In genomic region chr19:1275260-1275975, GRCh38 we compare ENCODE assay signal across 8 cellular contexts. TPM values are rescaled to one million over a fixed set of nuclear protein-coding genes. Genes with fewer than 3 reads are reported as not detected.
A peak's percentile ranks its signal among the peaks of the same experiment; 100 is the strongest.
DNase-seq lines count a peak whose midpoint lies in the region; ATAC-seq and TF ChIP-seq lines count a peak whose summit lies in the region.

Gene FAM174C, plus strand, starts transcription at chr19:1275530. Its CDS starts 20 bp downstream, at chr19:1275550.

- peak within 1 kb of the TSS; percentile 86 for H3K4me3 Mint-ChIP-seq in activated naive CD4-positive, alpha-beta T cell treated with anti-CD3 and anti-CD28 coated beads, Interleukin-2, amount 50 U/mL, for 24 hours

- TF ChIP-seq CTCF in osteoblast (IDR thresholded peaks at IDR 0.05; ENCODE audit: extremely low read depth, low read depth, low read length): no peak
- TF ChIP-seq CTCF in testis (IDR thresholded peaks at IDR 0.05): no peak

- intact Hi-C loops in testis (cut with DNase I; ENCODE audit: low total_unique reads): no loop called here

- peak within 1 kb of the TSS; percentile 47 for H2AFZ ChIP-seq in osteoblast (ENCODE audit: low read length)

- H3K9me3 ChIP-seq in osteoblast (ENCODE audit: low read depth, low read length): no peaks in the 10 kb centered on the region
- no peaks in the 10 kb centered on the region for H3K9me3 ChIP-seq in testis

- no peaks in the 10 kb centered on the region for H3K27me3 ChIP-seq in osteoblast (ENCODE audit: insufficient read depth, low read length)
- no peaks in the 10 kb centered on the region for H3K27me3 ChIP-seq in testis

- H3K36me3 ChIP-seq in osteoblast (ENCODE audit: insufficient read depth, low read length) (peaks cover 68% of the 10 kb centered on the region), testis (ENCODE audit: low read depth, missing control alignments) (no peaks in the 10 kb centered on the region)

- H3K36me3 Mint-ChIP-seq in activated naive CD4-positive, alpha-beta T cell treated with anti-CD3 and anti-CD28 coated beads, Interleukin-2, amount 50 U/mL, for 24 hours: peaks cover 28% of the 10 kb centered on the region

- H3K27ac ChIP-seq in osteoblast (ENCODE audit: low read depth, low read length): peak within 1 kb of the TSS; percentile 86
- H3K27ac ChIP-seq in testis: peak within 1 kb of the TSS; percentile 93 to 99

- H3K4me1 ChIP-seq in osteoblast (ENCODE audit: insufficient read depth, low read length) (peaks cover 38% of the 10 kb centered on the region), testis (peaks cover 52% of the 10 kb centered on the region)

- no peaks in the 10 kb centered on the region for H3K9me3 Mint-ChIP-seq in activated naive CD4-positive, alpha-beta T cell treated with anti-CD3 and anti-CD28 coated beads, Interleukin-2, amount 50 U/mL, for 24 hours

- peak within 1 kb of the TSS; percentile 69; the same call in 1 of the 2 replicates for H3K4me3 ChIP-seq in GM08714 (ENCODE audit: low read length)
- peak within 1 kb of the TSS; percentile 77 for H3K4me3 ChIP-seq in osteoblast (ENCODE audit: insufficient read depth, low read length)
- H3K4me3 ChIP-seq in testis: peak within 1 kb of the TSS; percentile 68 to 71

- peak within 1 kb of the TSS; percentile 92 for H3K4me2 ChIP-seq in osteoblast (ENCODE audit: insufficient read depth, low read length)

- peaks cover 56% of the 10 kb centered on the region for H3K79me2 ChIP-seq in osteoblast (ENCODE audit: insufficient read depth, low read length)

- H3K4me1 Mint-ChIP-seq in activated naive CD4-positive, alpha-beta T cell treated with anti-CD3 and anti-CD28 coated beads, Interleukin-2, amount 50 U/mL, for 24 hours: peaks cover 51% of the 10 kb centered on the region

- ATAC-seq in HG02610 (IDR thresholded peaks at IDR 0.05; ENCODE audit: unreplicated experiment) (peak; percentile 72), SK-N-SH treated with all-trans-retinoic acid at 6 μM for 48 hours (peak; percentile 76)

- DNase-seq in NCI-H1092 treated with DMSO at 0.1 percent for 48 hours (lab: John Stamatoyannopoulos, UW): peak; percentile 95
- peak; percentile 90 for DNase-seq in globus pallidus (ENCODE audit: low spot score)
- peak; percentile 100 for DNase-seq in osteoblast (ENCODE audit: insufficient read length, low spot score, missing footprints)
- DNase-seq in testis: peak; percentile 97

- no peaks in the 10 kb centered on the region for H3K27me3 Mint-ChIP-seq in activated naive CD4-positive, alpha-beta T cell treated with anti-CD3 and anti-CD28 coated beads, Interleukin-2, amount 50 U/mL, for 24 hours

- peak within 1 kb of the TSS; percentile 92 for H3K27ac Mint-ChIP-seq in activated naive CD4-positive, alpha-beta T cell treated with anti-CD3 and anti-CD28 coated beads, Interleukin-2, amount 50 U/mL, for 24 hours

- H4K20me1 ChIP-seq in osteoblast (ENCODE audit: insufficient read depth, low read length): peaks cover 44% of the 10 kb centered on the region

- WGBS in testis, 2 donors: 0% methylated on average over 17 to 48 of the region's 98 CpGs

- no peak for TF ChIP-seq POLR2A in testis (IDR thresholded peaks at IDR 0.05)

TF ChIP-seq in SK-N-SH treated with all-trans-retinoic acid at 6 μM for 48 hours, 23 proteins besides CTCF, POLR2A, EP300 and RAD21:
- no peak for TF ChIP-seq SNAI2 (CRISPR knock-in tag; IDR thresholded peaks at IDR 0.05)
- TF ChIP-seq ISL1 (CRISPR knock-in tag; IDR thresholded peaks at IDR 0.05): no peak
- no peak for TF ChIP-seq ZNF8 (CRISPR knock-in tag; IDR thresholded peaks at IDR 0.05)
- TF ChIP-seq CSDC2 (CRISPR knock-in tag; IDR thresholded peaks at IDR 0.05): no peak
- no peak for TF ChIP-seq ZFP30 (CRISPR knock-in tag; IDR thresholded peaks at IDR 0.05)
- TF ChIP-seq TSHZ2 (CRISPR knock-in tag; IDR thresholded peaks at IDR 0.05): no peak
- TF ChIP-seq PATZ1 (CRISPR knock-in tag; IDR thresholded peaks at IDR 0.05; ENCODE audit: borderline replicate concordance): 0 out of 2 replicates have a peak, but pooled peaks have one; percentile 23
- no peak for TF ChIP-seq ZNF70 (CRISPR knock-in tag; IDR thresholded peaks at IDR 0.05)
- peak; percentile 67; the same call in 1 of the 2 replicates for TF ChIP-seq ZC3H10 (CRISPR knock-in tag; IDR thresholded peaks at IDR 0.05)
TF ChIP-seq in SK-N-SH treated with all-trans-retinoic acid at 6 μM for 48 hours: peak in this region for 2.

RNA-seq across cellular contexts. Expression of gene FAM174C, which starts in this region (rescaled TPM):
- total RNA-seq in osteoblast (21.8 and 25.0 TPM in 2 replicates), testis (100 to 1,000 TPM; 111 to 128 TPM)
- 51.6 TPM for polyA plus RNA-seq in testis (ENCODE audit: insufficient read depth, low read depth, low replicate concordance)

Comparison
In these comparisons a context has a peak if more than half of its experiments do, and no peak if none do; other contexts are left out.
1. Peak in every context shown above with its lines: DNase-seq, ATAC-seq, H3K4me3 ChIP-seq and H3K27ac ChIP-seq.